Comparison of ENCODE assay signal across 1 cellular context in the genomic region with DNA sequence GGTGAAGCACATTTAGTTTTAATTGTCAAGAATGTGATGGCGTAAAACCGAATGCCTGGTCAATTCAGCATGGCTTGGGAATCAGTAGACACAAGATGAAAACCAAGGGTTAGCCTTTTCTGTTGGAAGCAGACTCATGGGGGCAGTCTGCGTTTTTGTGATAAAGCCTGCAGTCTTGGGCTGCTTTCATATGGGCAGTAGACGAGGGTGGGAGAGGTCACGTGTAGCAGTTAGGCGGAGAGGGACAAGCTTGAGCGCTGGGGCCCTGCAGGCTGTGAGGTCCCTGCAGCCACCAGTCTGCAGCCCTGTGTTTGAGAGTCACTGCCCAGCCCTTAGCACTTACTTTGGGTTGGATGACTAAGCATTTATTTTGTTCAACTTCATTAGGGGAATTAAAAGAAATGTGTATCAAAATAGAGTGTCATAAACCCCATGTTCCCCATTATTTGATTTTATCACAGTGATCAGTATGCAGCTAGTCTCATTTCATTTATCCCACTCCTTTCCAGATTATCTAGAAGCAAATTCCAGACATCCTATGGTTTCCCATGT.
A peak's percentile ranks its signal among the peaks of the same experiment; 100 is the strongest.
TF ChIP-seq lines count a peak whose summit lies in the region.

No MANE protein-coding gene starts in this region.

TF ChIP-seq in IMR-90, 13 proteins besides CTCF, POLR2A, EP300 and RAD21:
- no peak for TF ChIP-seq SMC3 (IDR thresholded peaks at IDR 0.05; ENCODE audit: low read depth, low read length)
- TF ChIP-seq NFE2L2 (IDR thresholded peaks at IDR 0.05; ENCODE audit: low read depth, low read length), result peak; percentile 87
